1 cellular context compared by ENCODE assay signal in genomic region chr12:87425942-87426554, GRCh38.
TF ChIP-seq lines count a peak whose summit lies in the region.

No MANE protein-coding gene starts in this region.

TF ChIP-seq in HCT116, 20 proteins besides CTCF, POLR2A, EP300 and RAD21 (continued from another document):
- TF ChIP-seq MAX (IDR thresholded peaks at IDR 0.05), result 0 out of 2 replicates have a peak, but pooled peaks have one; percentile 13
- peak; percentile 93 for TF ChIP-seq CBX3 (IDR thresholded peaks at IDR 0.05; ENCODE audit: low read depth)
- TF ChIP-seq JUND (IDR thresholded peaks at IDR 0.05), result peak; percentile 40; the same call in 1 of the 2 replicates
- TF ChIP-seq FOSL1 (IDR thresholded peaks at IDR 0.05; ENCODE audit: low read depth), result peak; percentile 58
